ENCODE assay signal across 11 cellular contexts in the genomic region with DNA sequence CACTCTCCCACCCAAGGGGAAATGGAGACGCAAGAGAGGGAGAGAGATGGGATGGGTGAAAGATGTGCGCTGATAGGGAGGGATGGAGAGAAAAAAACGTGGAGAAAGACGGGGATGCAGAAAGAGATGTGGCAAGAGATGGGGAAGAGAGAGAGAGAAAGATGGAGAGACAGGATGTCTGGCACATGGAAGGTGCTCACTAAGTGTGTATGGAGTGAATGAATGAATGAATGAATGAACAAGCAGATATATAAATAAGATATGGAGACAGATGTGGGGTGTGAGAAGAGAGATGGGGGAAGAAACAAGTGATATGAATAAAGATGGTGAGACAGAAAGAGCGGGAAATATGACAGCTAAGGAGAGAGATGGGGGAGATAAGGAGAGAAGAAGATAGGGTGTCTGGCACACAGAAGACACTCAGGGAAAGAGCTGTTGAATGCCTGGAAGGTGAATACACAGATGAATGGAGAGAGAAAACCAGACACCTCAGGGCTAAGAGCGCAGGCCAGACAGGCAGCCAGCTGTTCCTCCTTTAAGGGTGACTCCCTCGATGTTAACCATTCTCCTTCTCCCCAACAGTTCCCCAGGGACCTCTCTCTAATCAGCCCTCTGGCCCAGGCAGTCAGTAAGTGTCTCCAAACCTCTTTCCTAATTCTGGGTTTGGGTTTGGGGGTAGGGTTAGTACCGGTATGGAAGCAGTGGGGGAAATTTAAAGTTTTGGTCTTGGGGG. TPM values are rescaled to one million over a fixed set of nuclear protein-coding genes. Genes with fewer than 3 reads are reported as not detected.
DNase-seq lines count a peak whose midpoint lies in the region; ATAC-seq lines count a peak whose summit lies in the region.
"Had no signal": no experiment of that assay in that cellular context is flagged by ENCODE, and none has a peak within 500 bp of the region (broad histone marks: within the 10 kb centered on the region; RNA-seq: fewer than 3 reads in every experiment).

No MANE protein-coding gene starts in this region.

- peak overlapping the region; percentile 98 to 100 (median 100) for H3K27ac Mint-ChIP-seq in CD4-positive, CD25-positive, alpha-beta regulatory T cell
- H3K27ac Mint-ChIP-seq in activated naive CD8-positive, alpha-beta T cell treated with anti-CD3 and anti-CD28 coated beads, Interleukin-2, amount 50 U/mL, for 24 hours = peak overlapping the region; percentile 97
- peak overlapping the region; percentile 91 to 99 (median 99) for H3K27ac Mint-ChIP-seq in naive thymus-derived CD4-positive, alpha-beta T cell

- ATAC-seq in CD4-positive, CD25-positive, alpha-beta regulatory T cell (ENCODE audit: low read depth in 2 of 2) = no peak
- no peak for ATAC-seq in activated naive CD8-positive, alpha-beta T cell treated with anti-CD3 and anti-CD28 coated beads, Interleukin-2, amount 50 U/mL, for 24 hours
- no peak for ATAC-seq in naive thymus-derived CD4-positive, alpha-beta T cell
- no peak for ATAC-seq in GM21528 (IDR thresholded peaks at IDR 0.05; ENCODE audit: low FRiP score, unreplicated experiment)

- peaks cover 10% of the 10 kb centered on the region for H3K36me3 ChIP-seq in CD4-positive, CD25-positive, alpha-beta regulatory T cell (ENCODE audit: control insufficient read depth, insufficient read depth, low read length)
- H3K36me3 ChIP-seq in H7 (replicated peaks; ENCODE audit: control insufficient read depth, insufficient read depth, low read length) = no peaks in the 10 kb centered on the region
- H3K36me3 ChIP-seq in naive thymus-derived CD4-positive, alpha-beta T cell (ENCODE audit: control insufficient read depth in 2 of 3, insufficient read depth in 3 of 3, low read length in 3 of 3) = peaks cover 4 to 9% (median 5%) of the 10 kb centered on the region in 3 experiments

- POLR2A ChIA-PET in naive thymus-derived CD4-positive, alpha-beta T cell (lab: Charles Lee) = interaction anchor here (0.7 to 66.4 kb wide), 6 partner anchors 12 to 88 kb away, joined by 3 to 3078 read pairs (median 7); a partner anchor contains a TSS

- no peaks in the 10 kb centered on the region for H3K27me3 ChIP-seq in CD4-positive, CD25-positive, alpha-beta regulatory T cell (ENCODE audit: control insufficient read depth, insufficient read depth, low read length)
- H3K27me3 ChIP-seq in H7 (ENCODE audit: control insufficient read depth, insufficient read depth, low read length) = peaks cover 10% of the 10 kb centered on the region; the same call in 1 of the 2 replicates
- no peaks in the 10 kb centered on the region for H3K27me3 ChIP-seq in naive thymus-derived CD4-positive, alpha-beta T cell (ENCODE audit: control insufficient read depth in 2 of 2, insufficient read depth in 2 of 2, low read length in 2 of 2)

- peak overlapping the region; percentile 99 to 100 (median 100) for H3K4me3 Mint-ChIP-seq in CD4-positive, CD25-positive, alpha-beta regulatory T cell
- H3K4me3 Mint-ChIP-seq in activated naive CD8-positive, alpha-beta T cell treated with anti-CD3 and anti-CD28 coated beads, Interleukin-2, amount 50 U/mL, for 24 hours = peak overlapping the region; percentile 99
- H3K4me3 Mint-ChIP-seq in naive thymus-derived CD4-positive, alpha-beta T cell = peak overlapping the region; percentile 85 to 99 (median 93)

- peak overlapping the region; percentile 95 for H3K27ac ChIP-seq in CD4-positive, CD25-positive, alpha-beta regulatory T cell (ENCODE audit: insufficient read depth, low read length, poor library complexity, severe bottlenecking)
- H3K27ac ChIP-seq in naive thymus-derived CD4-positive, alpha-beta T cell (ENCODE audit: low read depth, low read length) = peak overlapping the region; percentile 97
- H3K27ac ChIP-seq: epithelial cell of prostate had no signal

- H3K4me1 Mint-ChIP-seq in CD4-positive, CD25-positive, alpha-beta regulatory T cell = peaks cover 6 to 92% (median 70%) of the 10 kb centered on the region in 4 donors
- H3K4me1 Mint-ChIP-seq in activated naive CD8-positive, alpha-beta T cell treated with anti-CD3 and anti-CD28 coated beads, Interleukin-2, amount 50 U/mL, for 24 hours = peaks cover 82% of the 10 kb centered on the region
- H3K4me1 Mint-ChIP-seq in naive thymus-derived CD4-positive, alpha-beta T cell = peaks cover 54 to 93% (median 85%) of the 10 kb centered on the region in 7 donors

- H3K4me1 ChIP-seq in CD4-positive, CD25-positive, alpha-beta regulatory T cell (ENCODE audit: control insufficient read depth, insufficient read depth, low read length, poor library complexity, severe bottlenecking) = peaks cover 92% of the 10 kb centered on the region
- H3K4me1 ChIP-seq in naive thymus-derived CD4-positive, alpha-beta T cell (ENCODE audit: control insufficient read depth in 2 of 2, insufficient read depth in 2 of 2, low read length in 2 of 2) = peaks cover 57 to 65% of the 10 kb centered on the region in 2 donors

- peaks cover 0 to 2% (median 0%) of the 10 kb centered on the region in 7 donors for H3K9me3 Mint-ChIP-seq in CD4-positive, CD25-positive, alpha-beta regulatory T cell
- H3K9me3 Mint-ChIP-seq in activated naive CD8-positive, alpha-beta T cell treated with anti-CD3 and anti-CD28 coated beads, Interleukin-2, amount 50 U/mL, for 24 hours = no peaks in the 10 kb centered on the region
- no peaks in the 10 kb centered on the region for H3K9me3 Mint-ChIP-seq in naive thymus-derived CD4-positive, alpha-beta T cell

- H3K36me3 Mint-ChIP-seq in CD4-positive, CD25-positive, alpha-beta regulatory T cell = peaks cover 38% of the 10 kb centered on the region
- peaks cover 61% of the 10 kb centered on the region for H3K36me3 Mint-ChIP-seq in activated naive CD8-positive, alpha-beta T cell treated with anti-CD3 and anti-CD28 coated beads, Interleukin-2, amount 50 U/mL, for 24 hours (ENCODE audit: low read depth)
- peaks cover 3 to 60% (median 10%) of the 10 kb centered on the region in 5 donors for H3K36me3 Mint-ChIP-seq in naive thymus-derived CD4-positive, alpha-beta T cell

- intact Hi-C loops in naive thymus-derived CD4-positive, alpha-beta T cell (cut with micrococcal nuclease) = loop anchor here in 1 of 2 donors (1.0 to 5.0 kb wide), 3 partner anchors 8 to 161 kb away; a partner anchor contains a TSS

- no peaks in the 10 kb centered on the region for H3K9me3 ChIP-seq in CD4-positive, CD25-positive, alpha-beta regulatory T cell (ENCODE audit: control insufficient read depth in 2 of 2, low read length in 2 of 2)
- no peaks in the 10 kb centered on the region for H3K9me3 ChIP-seq in naive thymus-derived CD4-positive, alpha-beta T cell (ENCODE audit: control insufficient read depth in 2 of 3, low read length in 3 of 3)

- CTCF ChIA-PET in naive thymus-derived CD4-positive, alpha-beta T cell (lab: Charles Lee) = interaction anchor here (0.9 to 18.2 kb wide), 8 partner anchors 8 to 81 kb away, joined by 3 to 687 read pairs (median 6); a partner anchor contains a TSS

- in situ Hi-C loops in ACHN (cut with HindIII; ENCODE audit: low pct_ligation_motif_present, low pct_unique_long_range_greater_than_20kb, low sequenced_read_pairs) = no loop called here

- H3K4me3 ChIP-seq in CD4-positive, CD25-positive, alpha-beta regulatory T cell (ENCODE audit: low read depth, low read length) = peak overlapping the region; percentile 99
- H3K4me3 ChIP-seq in H7 (ENCODE audit: insufficient read depth, low read depth, low read length) = no peak overlapping the region
- peak overlapping the region; percentile 77 for H3K4me3 ChIP-seq in naive thymus-derived CD4-positive, alpha-beta T cell (ENCODE audit: low read length)
- H3K4me3 ChIP-seq: lung had no signal

- H3K27me3 Mint-ChIP-seq in CD4-positive, CD25-positive, alpha-beta regulatory T cell = peaks cover 5% of the 10 kb centered on the region
- no peaks in the 10 kb centered on the region for H3K27me3 Mint-ChIP-seq in activated naive CD8-positive, alpha-beta T cell treated with anti-CD3 and anti-CD28 coated beads, Interleukin-2, amount 50 U/mL, for 24 hours
- H3K27me3 Mint-ChIP-seq in naive thymus-derived CD4-positive, alpha-beta T cell = peaks cover 0 to 3% (median 0%) of the 10 kb centered on the region in 5 donors

- peak in 1 of 3 donors; percentile 31 for DNase-seq in CD4-positive, CD25-positive, alpha-beta regulatory T cell
- DNase-seq in H7 (peak; percentile 14), superior temporal gyrus (ENCODE audit: extremely low spot score) (no peak), NCI-H446 treated with DMSO at 0.1 percent for 48 hours (lab: John Stamatoyannopoulos, UW) (no peak), ACHN (no peak)
- DNase-seq in activated naive CD8-positive, alpha-beta T cell treated with anti-CD3 and anti-CD28 coated beads, Interleukin-2, amount 50 U/mL, for 24 hours = no peak
- DNase-seq in naive thymus-derived CD4-positive, alpha-beta T cell = peak in 1 of 9 donors; percentile 32
- DNase-seq: NCI-H2081 treated with DMSO at 0.1 percent for 48 hours had no signal

RNA-seq across cellular contexts. Expression of a gene that starts 0.8 kb away (rescaled TPM):
- total RNA-seq in CD4-positive, CD25-positive, alpha-beta regulatory T cell = 21.8 TPM
- 1 to 10 TPM in 3 of 4 donors, under 1 TPM in 1; 0.48 to 3.1 (median 2.2) TPM for polyA plus RNA-seq in CD4-positive, CD25-positive, alpha-beta regulatory T cell
- not detected in 2 replicates for total RNA-seq in H7 (2014; rRNA removed; shearing (Covaris generic))
- total RNA-seq in naive thymus-derived CD4-positive, alpha-beta T cell = 100 to 1,000 TPM in 1 of 5 experiments, 10 to 100 TPM in 1, 1 to 10 TPM in 3; 5.4 to 125 (median 8.7) TPM
- 1 to 10 TPM in 1 of 2 donors, under 1 TPM in 1; 0.73 to 1.1 TPM for polyA plus RNA-seq in naive thymus-derived CD4-positive, alpha-beta T cell

RNA-seq across cellular contexts. Expression of a gene that starts 4.0 kb away (rescaled TPM):
- 15.6 TPM for total RNA-seq in CD4-positive, CD25-positive, alpha-beta regulatory T cell
- 10 to 100 TPM; 12.8 to 20.0 (median 13.9) TPM for polyA plus RNA-seq in CD4-positive, CD25-positive, alpha-beta regulatory T cell
- 0.44 TPM in 1 of 2 replicates, not detected in the other for total RNA-seq in H7 (2014; rRNA removed; shearing (Covaris generic))
- 100 to 1,000 TPM in 1 of 5 experiments, 10 to 100 TPM in 4; 12.3 to 110 (median 20.2) TPM for total RNA-seq in naive thymus-derived CD4-positive, alpha-beta T cell
- polyA plus RNA-seq in naive thymus-derived CD4-positive, alpha-beta T cell = 10 to 100 TPM; 24.0 to 27.5 TPM

RNA-seq across cellular contexts. Expression of a gene that starts 6.1 kb away (rescaled TPM):
- total RNA-seq in CD4-positive, CD25-positive, alpha-beta regulatory T cell = 493 TPM
- 1,000 to 10,000 TPM; 1,104 to 1,480 (median 1,402) TPM for polyA plus RNA-seq in CD4-positive, CD25-positive, alpha-beta regulatory T cell
- total RNA-seq in H7 (2014; rRNA removed; shearing (Covaris generic)) = 0.35 TPM in 1 of 2 replicates, not detected in the other
- 1,000 to 10,000 TPM in 1 of 5 experiments, 100 to 1,000 TPM in 4; 370 to 1,909 (median 670) TPM for total RNA-seq in naive thymus-derived CD4-positive, alpha-beta T cell
- 1,000 to 10,000 TPM; 1,970 to 2,371 TPM for polyA plus RNA-seq in naive thymus-derived CD4-positive, alpha-beta T cell

RNA-seq across cellular contexts. Expression of a gene that starts 10.0 kb away (rescaled TPM):
- total RNA-seq in CD4-positive, CD25-positive, alpha-beta regulatory T cell = 12.9 TPM
- polyA plus RNA-seq in CD4-positive, CD25-positive, alpha-beta regulatory T cell = 10 to 100 TPM in 1 of 4 donors, 1 to 10 TPM in 3; 8.0 to 10.9 (median 8.7) TPM
- not detected in 2 replicates for total RNA-seq in H7 (2014; rRNA removed; shearing (Covaris generic))
- total RNA-seq in naive thymus-derived CD4-positive, alpha-beta T cell = 100 to 1,000 TPM in 2 of 5 experiments, 10 to 100 TPM in 3; 15.1 to 234 (median 32.0) TPM
- polyA plus RNA-seq in naive thymus-derived CD4-positive, alpha-beta T cell = 10 to 100 TPM in 1 of 2 donors, 1 to 10 TPM in 1; 8.4 to 15.3 TPM

RNA-seq across cellular contexts. Expression of a gene that starts 16.7 kb away (rescaled TPM):
- total RNA-seq in CD4-positive, CD25-positive, alpha-beta regulatory T cell = 8.6 TPM
- polyA plus RNA-seq in CD4-positive, CD25-positive, alpha-beta regulatory T cell = 10 to 100 TPM; 30.8 to 86.6 (median 39.2) TPM
- not detected in 2 replicates for total RNA-seq in H7 (2014; rRNA removed; shearing (Covaris generic))
- total RNA-seq in naive thymus-derived CD4-positive, alpha-beta T cell = 10 to 100 TPM in 2 of 5 experiments, 1 to 10 TPM in 2, under 1 TPM in 1; 0.97 to 47.1 (median 6.7) TPM
- 10 to 100 TPM; 11.0 to 19.7 TPM for polyA plus RNA-seq in naive thymus-derived CD4-positive, alpha-beta T cell

Comparison
In these comparisons a context has a peak if more than half of its experiments do, and no peak if none do; other contexts are left out.
1. RNA of a gene that starts 6.1 kb away (total RNA-seq): 370 to 1,909 TPM in naive thymus-derived CD4-positive, alpha-beta T cell and 493 TPM in CD4-positive, CD25-positive, alpha-beta regulatory T cell (single experiment); 0.35 TPM in H7; every median in the first group is over 100 times any median in the second.
2. Peak in every context shown above with its lines, with median percentiles within 50 percentile points of each other: H3K27ac Mint-ChIP-seq and H3K4me3 Mint-ChIP-seq.